Comparison of ENCODE assay signal across 16 cellular contexts in the genomic region with DNA sequence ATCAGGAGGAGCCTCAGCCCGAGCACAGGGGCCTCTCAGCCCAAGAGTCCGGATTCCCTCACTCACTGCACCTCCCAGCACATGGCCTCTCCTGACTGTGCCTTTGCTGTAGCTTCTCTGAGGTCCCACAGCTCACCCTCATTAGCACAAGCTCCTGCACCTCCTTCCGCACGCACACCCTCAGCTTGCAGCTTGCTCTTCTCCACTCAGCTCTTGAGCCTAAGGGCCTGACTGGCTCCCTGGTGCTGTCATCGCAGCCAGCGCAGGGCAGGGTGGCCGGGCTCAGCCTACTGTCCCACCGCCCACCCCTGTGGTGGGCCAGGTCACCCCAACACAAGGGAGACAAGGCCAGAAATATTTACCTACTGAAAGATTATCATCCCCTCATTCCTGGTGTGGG. TPM values are rescaled to one million over a fixed set of nuclear protein-coding genes. Genes with fewer than 3 reads are reported as not detected.
DNase-seq lines count a peak whose midpoint lies in the region; ATAC-seq and TF ChIP-seq lines count a peak whose summit lies in the region.
"Had no signal": no experiment of that assay in that cellular context is flagged by ENCODE, and none has a peak within 500 bp of the region (broad histone marks: within the 10 kb centered on the region; RNA-seq: fewer than 3 reads in every experiment).

No MANE protein-coding gene starts in this region.

- H3K36me3 ChIP-seq in BLaER1 (no peaks in the 10 kb centered on the region), neural progenitor cell (no peaks in the 10 kb centered on the region)

- H3K27ac ChIP-seq in BLaER1, result peak overlapping the region; percentile 73
- no peak overlapping the region for H3K27ac ChIP-seq in neural progenitor cell
- H3K27ac ChIP-seq: C4-2B had no signal

- H3K9me3 ChIP-seq in BLaER1 (no peaks in the 10 kb centered on the region), neural progenitor cell (ENCODE audit: low read depth) (no peaks in the 10 kb centered on the region)

- CTCF ChIA-PET in WTC11 (lab: Charles Lee), result interaction anchor here (1.2 to 2.5 kb wide), 3 partner anchors 45 to 64 kb away, joined by 3 to 11 read pairs (median 3); no protein-coding TSS in a partner anchor

- H3K4me3 ChIP-seq in BLaER1 (no peak overlapping the region), neural progenitor cell (no peak overlapping the region)

- H3K4me1 ChIP-seq in BLaER1 (peaks cover 100% of the 10 kb centered on the region), neural progenitor cell (no peaks in the 10 kb centered on the region)

- no peaks in the 10 kb centered on the region for H3K9me3 Mint-ChIP-seq in WTC11
- H3K9me3 Mint-ChIP-seq in glutamatergic neuron (ENCODE audit: unreplicated experiment), result peaks cover 13% of the 10 kb centered on the region
- no peaks in the 10 kb centered on the region for H3K9me3 Mint-ChIP-seq in neural progenitor cell
- H3K9me3 Mint-ChIP-seq: H9 had no signal

- TF ChIP-seq CTCF in WTC11 (IDR thresholded peaks at IDR 0.05), result no peak
- TF ChIP-seq CTCF in glutamatergic neuron (IDR thresholded peaks at IDR 0.05; ENCODE audit: partially characterized antibody, unreplicated experiment), result no peak
- TF ChIP-seq CTCF in neural progenitor cell (IDR thresholded peaks at IDR 0.05), result no peak

- peak overlapping the region; percentile 42; the same call in 1 of the 2 replicates for H3K9ac ChIP-seq in BLaER1
- no peak overlapping the region for H3K9ac ChIP-seq in neural progenitor cell

- H3K27me3 Mint-ChIP-seq in WTC11 (ENCODE audit: low read depth) (no peaks in the 10 kb centered on the region; the same call in 1 of the 2 replicates), glutamatergic neuron (ENCODE audit: unreplicated experiment) (no peaks in the 10 kb centered on the region), neural progenitor cell (ENCODE audit: insufficient read depth, low read depth) (peaks cover 17% of the 10 kb centered on the region)

- DNase-seq in WTC11 (ENCODE audit: low spot score) (no peak), glutamatergic neuron (no peak), neural progenitor cell (ENCODE audit: low spot score) (no peak), OCI-M2 (lab: John Stamatoyannopoulos, UW; ENCODE audit: unreplicated experiment) (no peak), NCI-H2196 (lab: John Stamatoyannopoulos, UW; ENCODE audit: unreplicated experiment) (no peak)
- DNase-seq: CD4-positive, alpha-beta memory T cell; DMS153; DMS79; GDM1; GOT3; H9 had no signal

- H3K27ac Mint-ChIP-seq in WTC11 (0 out of 2 replicates have a peak overlapping the region, but pooled peaks have one; percentile 41), glutamatergic neuron (ENCODE audit: unreplicated experiment) (peak overlapping the region; percentile 57), neural progenitor cell (no peak overlapping the region)
- H3K27ac Mint-ChIP-seq: B cell; CD4-positive, alpha-beta memory T cell; H9 had no signal

- H3K27me3 ChIP-seq in BLaER1 (no peaks in the 10 kb centered on the region), neural progenitor cell (no peaks in the 10 kb centered on the region)

- no peaks in the 10 kb centered on the region for H3K36me3 Mint-ChIP-seq in WTC11
- peaks cover 8% of the 10 kb centered on the region for H3K36me3 Mint-ChIP-seq in glutamatergic neuron (ENCODE audit: unreplicated experiment)
- H3K36me3 Mint-ChIP-seq in neural progenitor cell, result no peaks in the 10 kb centered on the region
- H3K36me3 Mint-ChIP-seq: CD4-positive, alpha-beta memory T cell had no signal

- H4K20me1 ChIP-seq in BLaER1 (no peaks in the 10 kb centered on the region), neural progenitor cell (ENCODE audit: low read depth) (no peaks in the 10 kb centered on the region)

- no peaks in the 10 kb centered on the region for H3K4me1 Mint-ChIP-seq in WTC11
- peaks cover 36% of the 10 kb centered on the region for H3K4me1 Mint-ChIP-seq in glutamatergic neuron (ENCODE audit: low read depth, unreplicated experiment)
- H3K4me1 Mint-ChIP-seq in neural progenitor cell, result peaks cover 11% of the 10 kb centered on the region
- H3K4me1 Mint-ChIP-seq: B cell; CD4-positive, alpha-beta memory T cell had no signal

- H3K79me2 ChIP-seq in neural progenitor cell (ENCODE audit: low read depth), result no peaks in the 10 kb centered on the region

- H2AFZ ChIP-seq in neural progenitor cell (replicated peaks), result no peak overlapping the region

- H3K4me2 ChIP-seq in BLaER1, result peak overlapping the region; percentile 80
- no peak overlapping the region for H3K4me2 ChIP-seq in neural progenitor cell

- ATAC-seq in WTC11 (no peak), GM21723 (IDR thresholded peaks at IDR 0.05; ENCODE audit: unreplicated experiment) (no peak), HG02884 (IDR thresholded peaks at IDR 0.05; ENCODE audit: unreplicated experiment) (no peak)

- POLR2A ChIA-PET in WTC11 (lab: Charles Lee), result interaction anchor here (0.9 kb wide), 1 partner anchor 29 kb away, joined by 3 read pairs; the partner anchor contains the start of gene IGSF9B

- H3F3A ChIP-seq in neural progenitor cell (ENCODE audit: low read depth), result no peaks in the 10 kb centered on the region

- H3K4me3 Mint-ChIP-seq in WTC11 (no peak overlapping the region), glutamatergic neuron (ENCODE audit: unreplicated experiment) (peak overlapping the region; percentile 32), neural progenitor cell (peak overlapping the region; percentile 24)
- H3K4me3 Mint-ChIP-seq: B cell; CD4-positive, alpha-beta memory T cell; H9 had no signal

TF ChIP-seq in WTC11, 78 proteins besides CTCF, POLR2A, EP300 and RAD21 (continues in another document):
- no peak for TF ChIP-seq NR2C2 (CRISPR knock-in tag; IDR thresholded peaks at IDR 0.05)
- TF ChIP-seq GRHL2 (CRISPR knock-in tag; IDR thresholded peaks at IDR 0.05; ENCODE audit: insufficient replicate concordance, severe bottlenecking), result no peak
- no peak for TF ChIP-seq JUN (CRISPR knock-in tag; IDR thresholded peaks at IDR 0.05)
- TF ChIP-seq NR1H2 (CRISPR knock-in tag; IDR thresholded peaks at IDR 0.05), result no peak
- TF ChIP-seq KAT7 (CRISPR knock-in tag; IDR thresholded peaks at IDR 0.05; ENCODE audit: borderline replicate concordance), result no peak
- no peak for TF ChIP-seq ZNF232 (CRISPR knock-in tag; IDR thresholded peaks at IDR 0.05)
- TF ChIP-seq NFATC4 (CRISPR knock-in tag; IDR thresholded peaks at IDR 0.05), result no peak
- no peak for TF ChIP-seq STAT6 (CRISPR knock-in tag; conservative IDR thresholded peaks at IDR 0.05; ENCODE audit: low read depth)
- TF ChIP-seq CBFB (CRISPR knock-in tag; IDR thresholded peaks at IDR 0.05; ENCODE audit: low read depth), result no peak
- TF ChIP-seq TCF7 (CRISPR knock-in tag; IDR thresholded peaks at IDR 0.05; ENCODE audit: low read depth), result no peak
- TF ChIP-seq ATF6 (CRISPR knock-in tag; IDR thresholded peaks at IDR 0.05), result no peak
- TF ChIP-seq FOXP4 (CRISPR knock-in tag; IDR thresholded peaks at IDR 0.05), result no peak

RNA-seq across cellular contexts. Expression of gene IGSF9B, which starts 29.2 kb away (rescaled TPM):
- total RNA-seq in WTC11 (2021) (52.7 to 57.1 TPM (median 55.2 TPM) in 3 replicates), glutamatergic neuron (ENCODE audit: unreplicated experiment) (209 TPM), neural progenitor cell (ENCODE audit: low replicate concordance) (1.3 and 5.4 TPM in 2 replicates)
